Comparison of ENCODE assay signal across 2 cellular contexts in genomic region chr9:137447722-137448568, GRCh38.
A peak's percentile ranks its signal among the peaks of the same experiment; 100 is the strongest.
TF ChIP-seq lines count a peak whose summit lies in the region.

No MANE protein-coding gene starts in this region.

TF ChIP-seq in GM23338, 12 proteins besides CTCF, POLR2A, EP300 and RAD21:
- TF ChIP-seq EZH2phosphoT487 (IDR thresholded peaks at IDR 0.05; ENCODE audit: unreplicated experiment) (no peak), ZNF462 (CRISPR knock-in tag; IDR thresholded peaks at IDR 0.05) (no peak), ETS1 (IDR thresholded peaks at IDR 0.05) (no peak), POLR2AphosphoS5 (IDR thresholded peaks at IDR 0.05; ENCODE audit: low read depth) (0 out of 2 replicates have a peak, but pooled peaks have one; percentile 15)
TF ChIP-seq in GM23338: peak in this region for 1.

TF ChIP-seq in K562, 482 proteins besides CTCF, POLR2A, EP300 and RAD21:
- TF ChIP-seq SPI1 (IDR thresholded peaks at IDR 0.05; ENCODE audit: borderline replicate concordance, low read depth, low read length) (no peak), C11orf30 (IDR thresholded peaks at IDR 0.05; ENCODE audit: low read depth) (no peak), NFIC (IDR thresholded peaks at IDR 0.05) (no peak), POLR2G (IDR thresholded peaks at IDR 0.05; ENCODE audit: low read depth, low read length) (0 out of 2 replicates have a peak, but pooled peaks have one; percentile 52), RERE (CRISPR knock-in tag; IDR thresholded peaks at IDR 0.05; ENCODE audit: borderline replicate concordance) (no peak), OTX1 (CRISPR knock-in tag; IDR thresholded peaks at IDR 0.05) (no peak), VEZF1 (CRISPR knock-in tag; IDR thresholded peaks at IDR 0.05) (0 out of 2 replicates have a peak, but pooled peaks have one; percentile 13), RBFOX2 (IDR thresholded peaks at IDR 0.05; ENCODE audit: low read depth, low read length) (peak; percentile 51), HDAC2 (IDR thresholded peaks at IDR 0.05) (no peak), SUPT5H (IDR thresholded peaks at IDR 0.05) (peak; percentile 19; the same call in 1 of the 2 replicates), MYNN (IDR thresholded peaks at IDR 0.05) (0 out of 2 replicates have a peak, but pooled peaks have one; percentile 32), MYNN (CRISPR knock-in tag; IDR thresholded peaks at IDR 0.05) (no peak), GABPA (tag; conservative IDR thresholded peaks at IDR 0.05; ENCODE audit: low read depth) (no peak), NFE2 (IDR thresholded peaks at IDR 0.05; ENCODE audit: low read depth) (no peak)
